In the genomic region with DNA sequence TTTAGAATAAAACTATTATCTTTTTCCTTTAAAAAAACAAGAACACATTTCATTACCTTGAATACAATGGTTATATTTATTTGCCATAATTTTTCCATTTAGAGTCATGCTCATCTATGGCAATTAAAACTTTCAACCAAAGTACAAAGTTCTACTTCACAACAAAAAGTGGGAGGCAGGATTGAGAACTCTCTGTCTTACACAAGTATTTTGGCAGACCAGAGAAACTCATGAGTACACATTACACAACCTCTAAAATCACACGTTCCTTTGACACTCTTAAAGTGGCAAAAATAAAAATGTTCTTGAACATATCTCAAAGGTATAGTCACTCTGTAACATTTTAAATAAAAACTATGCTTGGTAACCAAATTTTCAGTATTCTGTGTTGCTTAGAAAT, we compare ENCODE assay signal across 23 cellular contexts.
A peak's percentile ranks its signal among the peaks of the same experiment; 100 is the strongest.
DNase-seq lines count a peak whose midpoint lies in the region; ATAC-seq and TF ChIP-seq lines count a peak whose summit lies in the region.
"Had no signal": no experiment of that assay in that cellular context is flagged by ENCODE, and none has a peak within 500 bp of the region (broad histone marks: within the 10 kb centered on the region; RNA-seq: fewer than 3 reads in every experiment).

No MANE protein-coding gene starts in this region.

- in situ Hi-C loops in mammary epithelial cell (cut with MboI; ENCODE audit: low sequenced_read_pairs in 2 of 2), result no loop called here

- H3K27me3 Mint-ChIP-seq in MCF 10A (ENCODE audit: insufficient read depth, unreplicated experiment), result no peaks in the 10 kb centered on the region

- peaks cover 4% of the 10 kb centered on the region for H3K27me3 ChIP-seq in mammary epithelial cell (ENCODE audit: insufficient read depth, low read length)

- POLR2A ChIA-PET in MCF 10A (lab: Yijun Ruan, JAX), result interaction anchor here (0.9 kb wide), 1 partner anchor 242 kb away, joined by 4 read pairs; no protein-coding TSS in a partner anchor

- intact Hi-C loops in MCF 10A (cut with micrococcal nuclease) (loop anchor here (10.0 kb wide), 1 partner anchor 215 kb away; a partner anchor contains a TSS), mammary epithelial cell (cut with micrococcal nuclease) (no loop called here)

- H2AFZ ChIP-seq in mammary epithelial cell (ENCODE audit: low read depth, low read length), result no peak overlapping the region

- dilution Hi-C loops in mammary epithelial cell (cut with HindIII; ENCODE audit: low sequenced_read_pairs), result no loop called here

- H3K4me1 Mint-ChIP-seq in MCF 10A (ENCODE audit: insufficient read depth, unreplicated experiment), result peaks cover 29% of the 10 kb centered on the region
- H3K4me1 Mint-ChIP-seq: CD8-positive, alpha-beta memory T cell had no signal

- peak overlapping the region; percentile 9 for H3K4me3 Mint-ChIP-seq in MCF 10A (ENCODE audit: unreplicated experiment)
- H3K4me3 Mint-ChIP-seq: CD8-positive, alpha-beta memory T cell had no signal

- CTCF ChIA-PET in MCF 10A (lab: Yijun Ruan, JAX) (no interaction called here), mammary epithelial cell (lab: Charles Lee; ENCODE audit: low non-redundant PET) (no interaction called here)

- no peaks in the 10 kb centered on the region for H3K36me3 ChIP-seq in mammary epithelial cell (ENCODE audit: insufficient read depth, low read length)

- peak; percentile 63 for DNase-seq in MCF 10A (ENCODE audit: unreplicated experiment)
- no peak for DNase-seq in mammary epithelial cell
- DNase-seq in fibroblast of pulmonary artery (ENCODE audit: low read depth), result peak; percentile 33
- no peak for DNase-seq in left lobe of liver (ENCODE audit: low spot score)
- peak; percentile 69 for DNase-seq in superior temporal gyrus (ENCODE audit: extremely low spot score)
- DNase-seq in mucosa of gallbladder (ENCODE audit: low spot score), result no peak
- no peak for DNase-seq in activated effector memory CD4-positive, alpha-beta T cell treated with anti-CD3 and anti-CD28 coated beads, Interleukin-2, amount 50 U/mL, for 16 hours
- DNase-seq: Calu3; CD8-positive, alpha-beta memory T cell; GDM1; KBM-7; NCI-H1092; NCI-H1436 treated with DMSO at 0.1 percent for 48 hours; NCI-H2029; NCI-H226; NCI-H510A treated with DMSO at 0.1 percent for 48 hours; NCI-H748 treated with DMSO at 0.1 percent for 48 hours; SHP77 treated with DMSO at 0.1 percent for 48 hours had no signal

- no peak overlapping the region for H3K27ac ChIP-seq in mammary epithelial cell (ENCODE audit: insufficient read depth, low read depth, low read length)
- H3K27ac ChIP-seq: 22Rv1, C4-2B, HL-60, RWPE1 had no signal

- H4K20me1 ChIP-seq in mammary epithelial cell (ENCODE audit: insufficient read depth, low read length), result no peaks in the 10 kb centered on the region

- no TSS peak for BruUV-seq in MCF 10A (replicated peaks; lab: Mats Ljungman, UMichigan)
- no TSS peak for BruUV-seq in mammary epithelial cell (replicated peaks; lab: Mats Ljungman, UMichigan)

- 0% methylated on average over 1 of the region's 1 CpG for WGBS in mammary epithelial cell (ENCODE audit: low coverage, missing lambda C conversion rate)

- H3K36me3 Mint-ChIP-seq in MCF 10A (ENCODE audit: insufficient read depth, unreplicated experiment), result no peaks in the 10 kb centered on the region
- H3K36me3 Mint-ChIP-seq: CD8-positive, alpha-beta memory T cell had no signal

- no peak overlapping the region for H3K4me2 ChIP-seq in mammary epithelial cell (ENCODE audit: insufficient read depth, low read depth, low read length)

- peak overlapping the region; percentile 92 for H3K27ac Mint-ChIP-seq in MCF 10A (ENCODE audit: low read depth, unreplicated experiment)
- H3K27ac Mint-ChIP-seq: CD8-positive, alpha-beta memory T cell had no signal

- TF ChIP-seq CTCF in MCF 10A (IDR thresholded peaks at IDR 0.05; ENCODE audit: unreplicated experiment) (no peak), mammary epithelial cell (conservative IDR thresholded peaks at IDR 0.05 in 1 of 2, IDR thresholded peaks at IDR 0.05 in 1 of 2; ENCODE audit: extremely low read depth in 1 of 2, insufficient read depth in 1 of 2, low read depth in 1 of 2, low read length in 2 of 2) (no peak), fibroblast of pulmonary artery (IDR thresholded peaks at IDR 0.05; ENCODE audit: low read length, missing control alignments) (no peak)

- H3K9me3 Mint-ChIP-seq in MCF 10A (ENCODE audit: unreplicated experiment), result no peaks in the 10 kb centered on the region

- H3K4me3 ChIP-seq in mammary epithelial cell (replicated peaks in 1 of 3; ENCODE audit: insufficient read depth in 1 of 3, low read depth in 2 of 3, low read length in 3 of 3) (no peak overlapping the region), fibroblast of pulmonary artery (replicated peaks; ENCODE audit: low read depth, low read length) (no peak overlapping the region)

- H3K9me3 ChIP-seq in mammary epithelial cell (replicated peaks; ENCODE audit: insufficient read depth, low read length), result no peaks in the 10 kb centered on the region

- H3K4me1 ChIP-seq in mammary epithelial cell (ENCODE audit: insufficient read depth, low read length), result no peaks in the 10 kb centered on the region

- ATAC-seq in left lobe of liver (peak; percentile 69), GM19035 (IDR thresholded peaks at IDR 0.05; ENCODE audit: unreplicated experiment) (no peak)

- H3K9ac ChIP-seq in mammary epithelial cell (ENCODE audit: insufficient read depth, low read length), result no peak overlapping the region

- H3K79me2 ChIP-seq in mammary epithelial cell (ENCODE audit: insufficient read depth, low read length), result no peaks in the 10 kb centered on the region

Comparison
In these comparisons a context has a peak if more than half of its experiments do, and no peak if none do; other contexts are left out.
1. DNase-seq: peak in MCF 10A (single experiment), fibroblast of pulmonary artery (single experiment) and superior temporal gyrus (single experiment); none in mammary epithelial cell (single experiment), left lobe of liver (single experiment), mucosa of gallbladder (single experiment) and activated effector memory CD4-positive, alpha-beta T cell treated with anti-CD3 and anti-CD28 coated beads, Interleukin-2, amount 50 U/mL, for 16 hours (single experiment).